In genomic region chr5:59020611-59021285, GRCh38 we compare ENCODE assay signal across 10 cellular contexts.
A peak's percentile ranks its signal among the peaks of the same experiment; 100 is the strongest.
DNase-seq lines count a peak whose midpoint lies in the region; ATAC-seq and TF ChIP-seq lines count a peak whose summit lies in the region.
"Had no signal": no experiment of that assay in that cellular context is flagged by ENCODE, and none has a peak within 500 bp of the region (broad histone marks: within the 10 kb centered on the region; RNA-seq: fewer than 3 reads in every experiment).

No MANE protein-coding gene starts in this region.

- H3K4me3 ChIP-seq in SK-N-MC, result no peak overlapping the region
- no peak overlapping the region for H3K4me3 ChIP-seq in epithelial cell of esophagus (ENCODE audit: low read length)
- peak overlapping the region in 1 of 4 donors; percentile 3 for H3K4me3 ChIP-seq in gastrocnemius medialis
- H3K4me3 ChIP-seq: MG63 had no signal

- H3K27ac ChIP-seq in SK-N-MC, result peak overlapping the region; percentile 39; the same call in 1 of the 2 replicates
- peak overlapping the region; percentile 80 to 82 (median 80) for H3K27ac ChIP-seq in gastrocnemius medialis

- H3K9ac ChIP-seq in SK-N-MC (ENCODE audit: insufficient read length), result no peak overlapping the region

- peaks cover 37 to 42% of the 10 kb centered on the region in 2 donors for H3K4me1 ChIP-seq in gastrocnemius medialis

- no peak for TF ChIP-seq CTCF in epithelial cell of esophagus (IDR thresholded peaks at IDR 0.05; ENCODE audit: insufficient read depth, low read depth, low read length, missing control alignments)
- TF ChIP-seq CTCF in gastrocnemius medialis (IDR thresholded peaks at IDR 0.05 in 4 of 5, conservative IDR thresholded peaks at IDR 0.05 in 1 of 5), result no peak

- peak; percentile 61 for DNase-seq in HT1080 (ENCODE audit: low read depth)
- no peak for DNase-seq in SK-N-MC (ENCODE audit: low read depth, low spot score)
- DNase-seq in epithelial cell of esophagus (ENCODE audit: low read depth), result peak; percentile 82
- no peak for DNase-seq in gastrocnemius medialis
- no peak for DNase-seq in HK-2 (ENCODE audit: unreplicated experiment)
- no peak for DNase-seq in NCI-H1092 treated with DMSO at 0.1 percent for 48 hours (lab: John Stamatoyannopoulos, UW)
- DNase-seq: MG63 had no signal

- no peaks in the 10 kb centered on the region for H3K27me3 ChIP-seq in gastrocnemius medialis
- H3K27me3 ChIP-seq: MG63 had no signal

- intact Hi-C loops in gastrocnemius medialis (cut with DNase I; ENCODE audit: low total_unique reads), result no loop called here

- peaks cover 19% of the 10 kb centered on the region for H3K36me3 ChIP-seq in SK-N-MC (ENCODE audit: insufficient read depth, low read length)
- no peaks in the 10 kb centered on the region for H3K36me3 ChIP-seq in gastrocnemius medialis
- H3K36me3 ChIP-seq: MG63 had no signal

- in situ Hi-C loops in gastrocnemius medialis (cut with MboI; ENCODE audit: low sequenced_read_pairs in 4 of 4), result loop anchor here in 1 of 4 donors (25.0 kb wide), 1 partner anchor 133 kb away; no protein-coding TSS in a partner anchor

- ATAC-seq in gastrocnemius medialis (peak in 1 of 2 donors; percentile 4), HG03025 (IDR thresholded peaks at IDR 0.05; ENCODE audit: low FRiP score, unreplicated experiment) (no peak)
- ATAC-seq: left lobe of liver, Panc1 had no signal

- TF ChIP-seq POLR2A in gastrocnemius medialis (IDR thresholded peaks at IDR 0.05), result no peak

- H3K9me3 ChIP-seq in SK-N-MC (ENCODE audit: low read depth, low read length), result no peaks in the 10 kb centered on the region
- no peaks in the 10 kb centered on the region for H3K9me3 ChIP-seq in gastrocnemius medialis
- H3K9me3 ChIP-seq: MG63 had no signal

Comparison
In these comparisons a context has a peak if more than half of its experiments do, and no peak if none do; other contexts are left out.
1. DNase-seq: peak in HT1080 (single experiment) and epithelial cell of esophagus (single experiment); none in SK-N-MC (single experiment), gastrocnemius medialis (0 of 2), HK-2 (single experiment) and NCI-H1092 treated with DMSO at 0.1 percent for 48 hours (single experiment).